Comparison of ENCODE assay signal across 8 cellular contexts in the genomic region with DNA sequence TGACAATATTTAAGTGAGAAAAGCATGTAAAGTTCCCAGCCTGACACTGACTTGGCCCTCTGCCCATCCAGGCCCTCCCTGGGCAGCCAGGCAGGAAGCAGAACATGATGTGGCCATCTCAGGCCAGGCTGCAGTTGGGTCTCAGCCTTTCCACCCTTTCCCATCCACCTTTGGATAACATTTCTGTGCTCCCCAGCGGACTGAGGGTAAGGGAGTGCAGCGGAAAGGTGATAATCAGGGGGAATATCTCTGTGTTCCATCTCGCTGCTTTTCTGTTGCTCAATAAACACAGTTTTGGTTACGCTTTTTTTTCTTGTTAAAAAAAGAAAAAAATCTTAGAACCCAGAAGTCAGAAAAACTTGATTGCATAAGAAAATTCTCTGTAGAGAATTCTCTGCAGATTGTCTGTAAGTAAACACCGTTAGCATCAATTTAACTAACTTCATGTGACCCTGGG.
A peak's percentile ranks its signal among the peaks of the same experiment; 100 is the strongest.
DNase-seq lines count a peak whose midpoint lies in the region; ATAC-seq and TF ChIP-seq lines count a peak whose summit lies in the region.

No MANE protein-coding gene starts in this region.

- peak overlapping the region in 3 of 4 donors; percentile 36 to 55 (median 51) for H3K4me3 ChIP-seq in upper lobe of left lung

- peak overlapping the region; percentile 73 to 86 for H3K4me3 Mint-ChIP-seq in activated T-cell treated with anti-CD3 and anti-CD28 coated beads, Interleukin-2, amount 50 U/mL, for 72 hours
- H3K4me3 Mint-ChIP-seq in activated naive CD8-positive, alpha-beta T cell treated with anti-CD3 and anti-CD28 coated beads for 36 hours, result peak overlapping the region; percentile 37

- no peaks in the 10 kb centered on the region for H3K36me3 ChIP-seq in upper lobe of left lung

- ATAC-seq in activated T-cell treated with anti-CD3 and anti-CD28 coated beads, Interleukin-2, amount 50 U/mL, for 72 hours (replicated peaks in 1 of 2), result no peak
- ATAC-seq in upper lobe of left lung (ENCODE audit: low FRiP score in 2 of 2) (peak; percentile 16 to 58), GM18909 (IDR thresholded peaks at IDR 0.05; ENCODE audit: poor library complexity, unreplicated experiment) (no peak)

- peak overlapping the region; percentile 3 for H3K27ac Mint-ChIP-seq in activated T-cell treated with anti-CD3 and anti-CD28 coated beads, Interleukin-2, amount 50 U/mL, for 72 hours
- peak overlapping the region; percentile 80 for H3K27ac Mint-ChIP-seq in activated naive CD8-positive, alpha-beta T cell treated with anti-CD3 and anti-CD28 coated beads for 36 hours

- H3K9me3 Mint-ChIP-seq in activated T-cell treated with anti-CD3 and anti-CD28 coated beads, Interleukin-2, amount 50 U/mL, for 72 hours, result no peaks in the 10 kb centered on the region
- H3K9me3 Mint-ChIP-seq in activated naive CD8-positive, alpha-beta T cell treated with anti-CD3 and anti-CD28 coated beads for 36 hours, result peaks cover 4% of the 10 kb centered on the region

- no peaks in the 10 kb centered on the region for H3K9me3 ChIP-seq in upper lobe of left lung

- TF ChIP-seq POLR2A in upper lobe of left lung (IDR thresholded peaks at IDR 0.05), result no peak

- no peak for TF ChIP-seq EP300 in upper lobe of left lung (IDR thresholded peaks at IDR 0.05)

- no peaks in the 10 kb centered on the region for H3K27me3 ChIP-seq in upper lobe of left lung

- H3K4me1 ChIP-seq in upper lobe of left lung, result peaks cover 10 to 21% (median 15%) of the 10 kb centered on the region in 4 donors

- peaks cover 9% of the 10 kb centered on the region for H3K4me1 Mint-ChIP-seq in activated T-cell treated with anti-CD3 and anti-CD28 coated beads, Interleukin-2, amount 50 U/mL, for 72 hours (ENCODE audit: low read depth)
- peaks cover 11% of the 10 kb centered on the region for H3K4me1 Mint-ChIP-seq in activated naive CD8-positive, alpha-beta T cell treated with anti-CD3 and anti-CD28 coated beads for 36 hours

- H3K36me3 Mint-ChIP-seq in activated T-cell treated with anti-CD3 and anti-CD28 coated beads, Interleukin-2, amount 50 U/mL, for 72 hours (ENCODE audit: insufficient read depth in 2 of 2), result no peaks in the 10 kb centered on the region
- peaks cover 4% of the 10 kb centered on the region for H3K36me3 Mint-ChIP-seq in activated naive CD8-positive, alpha-beta T cell treated with anti-CD3 and anti-CD28 coated beads for 36 hours

- no peaks in the 10 kb centered on the region for H3K27me3 Mint-ChIP-seq in activated T-cell treated with anti-CD3 and anti-CD28 coated beads, Interleukin-2, amount 50 U/mL, for 72 hours (ENCODE audit: low read depth)
- no peaks in the 10 kb centered on the region for H3K27me3 Mint-ChIP-seq in activated naive CD8-positive, alpha-beta T cell treated with anti-CD3 and anti-CD28 coated beads for 36 hours

- DNase-seq in activated T-cell treated with anti-CD3 and anti-CD28 coated beads, Interleukin-2, amount 50 U/mL, for 72 hours, result no peak
- DNase-seq in activated T-cell treated with anti-CD3 and anti-CD28 coated beads for 4 hours, result no peak
- no peak for DNase-seq in activated naive CD8-positive, alpha-beta T cell treated with anti-CD3 and anti-CD28 coated beads for 36 hours
- peak; percentile 39 for DNase-seq in left kidney (ENCODE audit: low read depth, low spot score)
- DNase-seq in upper lobe of left lung, result peak in 1 of 2 donors; percentile 68
- no peak for DNase-seq in GM13976 (ENCODE audit: low spot score)
- no peak for DNase-seq in NCI-H2196 (lab: John Stamatoyannopoulos, UW; ENCODE audit: unreplicated experiment)

- peak overlapping the region in 3 of 4 donors; percentile 49 to 81 (median 70) for H3K27ac ChIP-seq in upper lobe of left lung

- TF ChIP-seq CTCF in upper lobe of left lung (IDR thresholded peaks at IDR 0.05), result no peak
- no peak for TF ChIP-seq CTCF in GM13976 (IDR thresholded peaks at IDR 0.05; ENCODE audit: borderline replicate concordance, control extremely low read depth, extremely low read depth, insufficient read depth, missing control alignments)

- in situ Hi-C loops in GM13976 (cut with MboI; ENCODE audit: low sequenced_read_pairs, unreplicated experiment), result loop anchor here (10.0 kb wide), 2 partner anchors 86 to 206 kb away; no protein-coding TSS in a partner anchor

- 42 to 51% methylated on average over 5 of the region's 5 CpGs for WGBS in upper lobe of left lung, 2 donors

Comparison
In these comparisons a context has a peak if more than half of its experiments do, and no peak if none do; other contexts are left out.
1. ATAC-seq: peak in upper lobe of left lung (2 of 2); none in activated T-cell treated with anti-CD3 and anti-CD28 coated beads, Interleukin-2, amount 50 U/mL, for 72 hours (0 of 2) and GM18909 (single experiment).